Comparison of ENCODE assay signal across 16 cellular contexts in the genomic region with DNA sequence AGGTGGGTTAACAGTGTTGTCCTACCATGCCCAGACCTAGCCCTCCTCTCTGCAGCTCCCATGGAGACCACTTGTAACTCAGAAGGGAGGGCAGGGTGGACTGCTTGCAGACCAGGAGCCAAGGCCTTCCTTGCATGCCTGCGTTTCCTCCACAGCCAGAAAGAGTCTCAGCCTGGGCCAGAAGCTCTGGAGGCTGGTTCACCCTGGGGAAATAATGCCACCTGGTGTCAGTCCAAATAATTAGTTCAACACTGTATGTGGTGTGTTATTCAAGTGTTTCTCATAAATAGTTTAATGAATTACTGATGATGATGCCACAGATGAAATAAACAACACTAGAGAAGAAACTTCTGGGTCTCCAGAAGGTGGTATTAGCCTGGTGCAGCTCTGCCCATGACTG. TPM values are rescaled to one million over a fixed set of nuclear protein-coding genes. Genes with fewer than 3 reads are reported as not detected.
A peak's percentile ranks its signal among the peaks of the same experiment; 100 is the strongest.
DNase-seq lines count a peak whose midpoint lies in the region; ATAC-seq and TF ChIP-seq lines count a peak whose summit lies in the region.
"Had no signal": no experiment of that assay in that cellular context is flagged by ENCODE, and none has a peak within 500 bp of the region (broad histone marks: within the 10 kb centered on the region; RNA-seq: fewer than 3 reads in every experiment).

No MANE protein-coding gene starts in this region.

- DNase-seq in cardiac muscle cell (ENCODE audit: low read depth in 1 of 2, low spot score in 1 of 2), result peak; percentile 8 to 17
- DNase-seq in left cardiac atrium, result no peak
- no peak for DNase-seq in LNCaP clone FGC (ENCODE audit: low read depth)
- peak; percentile 17 for DNase-seq in choroid plexus epithelial cell (ENCODE audit: low read depth)
- DNase-seq in retinal pigment epithelial cell (ENCODE audit: low read depth), result no peak
- DNase-seq in DMS79 treated with DMSO at 0.1 percent for 48 hours (lab: John Stamatoyannopoulos, UW), result no peak
- DNase-seq in anterior cingulate cortex (lab: John Stamatoyannopoulos, UW), result no peak
- no peak for DNase-seq in CD1c-positive myeloid dendritic cell (ENCODE audit: extremely low spot score)
- DNase-seq: activated CD4-positive, alpha-beta T cell treated with anti-CD3 and anti-CD28 coated beads for 4 hours; activated effector memory CD4-positive, alpha-beta T cell treated with Interleukin-2 at 50 U/mL for 16 hours; esophagus squamous epithelium; head of caudate nucleus; Kasumi-1; NCI-H1417 treated with DMSO at 0.1 percent for 48 hours; NCI-H2227 treated with DMSO at 0.1 percent for 48 hours had no signal

- no peak for ATAC-seq in left cardiac atrium

- no peaks in the 10 kb centered on the region for H3K9me3 ChIP-seq in cardiac muscle cell (ENCODE audit: low read depth)

- intact Hi-C loops in left cardiac atrium (cut with DNase I), result no loop called here

- H3K4me3 ChIP-seq in cardiac muscle cell (no peak overlapping the region), LNCaP clone FGC (ENCODE audit: low read depth, low read length) (no peak overlapping the region), choroid plexus epithelial cell (ENCODE audit: low read depth, low read length) (no peak overlapping the region), retinal pigment epithelial cell (ENCODE audit: low read length) (no peak overlapping the region)
- H3K4me3 ChIP-seq: esophagus squamous epithelium had no signal

- TF ChIP-seq CTCF in cardiac muscle cell (IDR thresholded peaks at IDR 0.05; ENCODE audit: low read depth, low read length), result no peak
- TF ChIP-seq CTCF in LNCaP clone FGC (IDR thresholded peaks at IDR 0.05; ENCODE audit: control insufficient read depth, extremely low read depth, insufficient read depth), result peak; percentile 30
- peak; percentile 17 for TF ChIP-seq CTCF in choroid plexus epithelial cell (conservative IDR thresholded peaks at IDR 0.05; ENCODE audit: low read depth, low read length)
- TF ChIP-seq CTCF in retinal pigment epithelial cell (conservative IDR thresholded peaks at IDR 0.05; ENCODE audit: low read depth, low read length), result peak; percentile 27

- no peaks in the 10 kb centered on the region for H3K36me3 ChIP-seq in cardiac muscle cell
- H3K36me3 ChIP-seq: esophagus squamous epithelium had no signal

- H3K4me1 ChIP-seq in cardiac muscle cell (ENCODE audit: low read depth), result no peaks in the 10 kb centered on the region

- H3K27me3 ChIP-seq in cardiac muscle cell, result no peaks in the 10 kb centered on the region
- H3K27me3 ChIP-seq: esophagus squamous epithelium had no signal

- no peak overlapping the region for H3K27ac ChIP-seq in cardiac muscle cell
- H3K27ac ChIP-seq: esophagus squamous epithelium, RWPE1 had no signal

RNA-seq across cellular contexts. Expression of gene VANGL1, which starts 16.9 kb away (rescaled TPM):
- total RNA-seq in cardiac muscle cell, result 8.1 and 10.5 TPM in 2 replicates
- polyA plus RNA-seq in cardiac muscle cell, result 10.9 and 12.2 TPM in 2 replicates
- total RNA-seq in left cardiac atrium, result 1 to 10 TPM; 5.2 to 7.5 TPM

Comparison
In these comparisons a context has a peak if more than half of its experiments do, and no peak if none do; other contexts are left out.
1. DNase-seq: peak in cardiac muscle cell (2 of 2) and choroid plexus epithelial cell (single experiment); none in left cardiac atrium (single experiment), LNCaP clone FGC (single experiment), retinal pigment epithelial cell (single experiment), DMS79 treated with DMSO at 0.1 percent for 48 hours (single experiment), anterior cingulate cortex (0 of 58) and CD1c-positive myeloid dendritic cell (single experiment).